7 cellular contexts compared by ENCODE assay signal in the genomic region with DNA sequence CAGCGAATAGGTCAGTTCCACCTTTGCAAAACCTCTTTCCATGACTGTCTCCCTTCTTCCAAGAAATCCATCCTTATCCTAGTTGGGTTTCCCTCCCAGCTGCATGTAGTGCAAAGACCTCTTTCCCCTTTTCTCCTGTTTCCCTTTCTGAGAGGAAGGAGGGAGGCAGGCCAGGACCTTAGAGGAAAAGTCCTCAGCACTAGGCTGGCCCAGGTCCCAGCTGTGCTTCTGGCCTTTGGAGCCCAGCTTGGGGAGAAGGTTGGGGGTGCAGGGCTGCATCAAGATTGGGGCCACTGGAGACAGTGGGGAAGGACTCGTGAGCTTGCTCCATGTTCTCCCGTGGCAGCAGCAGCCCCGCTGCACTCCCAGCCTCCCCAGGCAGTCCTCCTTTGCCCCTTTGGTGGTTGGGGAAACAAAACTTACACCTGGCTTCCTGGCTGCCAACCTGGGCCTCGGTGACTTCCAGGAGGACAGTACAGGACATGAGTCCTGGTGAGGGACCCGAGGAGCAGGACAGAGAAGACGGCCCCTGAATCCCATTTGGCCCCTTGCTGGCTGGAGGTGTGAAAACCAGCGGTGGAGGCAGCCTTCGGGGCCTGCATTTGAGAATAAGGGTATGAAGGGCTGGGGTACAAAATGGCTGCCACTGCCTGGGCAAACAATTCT. TPM values are rescaled to one million over a fixed set of nuclear protein-coding genes. Genes with fewer than 3 reads are reported as not detected.
DNase-seq lines count a peak whose midpoint lies in the region; TF ChIP-seq lines count a peak whose summit lies in the region.

No MANE protein-coding gene starts in this region.

- no peaks in the 10 kb centered on the region for H3K27me3 Mint-ChIP-seq in IgD-negative memory B cell

- peak overlapping the region; percentile 85 to 98 (median 94) for H3K4me3 Mint-ChIP-seq in IgD-negative memory B cell

- no peaks in the 10 kb centered on the region for H3K36me3 ChIP-seq in kidney epithelial cell (ENCODE audit: control insufficient read depth, insufficient read depth, low read length)

- H3K4me1 Mint-ChIP-seq in IgD-negative memory B cell: peaks cover 23 to 34% (median 25%) of the 10 kb centered on the region in 3 donors

- in situ Hi-C loops in astrocyte of the spinal cord (cut with HindIII; ENCODE audit: low sequenced_read_pairs): no loop called here
- in situ Hi-C loops in KBM-7 (cut with MboI; ENCODE audit: low pct_unique_long_range_greater_than_20kb, low sequenced_read_pairs): no loop called here

- peak overlapping the region in 2 of 3 donors; percentile 89 to 99 for H3K27ac Mint-ChIP-seq in IgD-negative memory B cell

- DNase-seq in astrocyte of the spinal cord (ENCODE audit: low read depth, low spot score) (no peak), kidney epithelial cell (ENCODE audit: low read depth) (no peak), KBM-7 (no peak), Kasumi-1 (lab: John Stamatoyannopoulos, UW) (no peak), midbrain (lab: John Stamatoyannopoulos, UW) (no peak)

- peak overlapping the region; percentile 86 for H3K27ac ChIP-seq in temporal lobe (ENCODE audit: low read depth, low read length)

- H3K4me3 ChIP-seq in astrocyte of the spinal cord (ENCODE audit: low read depth, low read length) (peak overlapping the region; percentile 33), kidney epithelial cell (ENCODE audit: low read depth, low read length) (peak overlapping the region; percentile 34)

- H3K27me3 ChIP-seq in kidney epithelial cell (ENCODE audit: control insufficient read depth, insufficient read depth, low read length): no peaks in the 10 kb centered on the region

- peaks cover 3% of the 10 kb centered on the region for H3K36me3 Mint-ChIP-seq in IgD-negative memory B cell

- no peaks in the 10 kb centered on the region for H3K9me3 Mint-ChIP-seq in IgD-negative memory B cell

- TF ChIP-seq CTCF in astrocyte of the spinal cord (IDR thresholded peaks at IDR 0.05; ENCODE audit: low read depth, low read length) (no peak), kidney epithelial cell (IDR thresholded peaks at IDR 0.05; ENCODE audit: insufficient read depth, low read length, poor library complexity, severe bottlenecking) (no peak)

RNA-seq across cellular contexts. Expression of gene HEXIM2, which starts 0.5 kb away (rescaled TPM):
- 6.3 TPM for polyA plus RNA-seq in IgD-negative memory B cell
- total RNA-seq in kidney epithelial cell (7.7 and 10.4 TPM in 2 replicates), temporal lobe (8.4 TPM)

RNA-seq across cellular contexts. Expression of gene HEXIM1, which starts 13.9 kb away (rescaled TPM):
- 3.6 TPM for polyA plus RNA-seq in IgD-negative memory B cell
- 17.9 and 20.0 TPM in 2 replicates for total RNA-seq in kidney epithelial cell
- total RNA-seq in temporal lobe: 8.1 TPM

RNA-seq across cellular contexts. Expression of gene ACBD4, which starts 26.7 kb away (rescaled TPM):
- polyA plus RNA-seq in IgD-negative memory B cell: 17.6 TPM
- total RNA-seq in kidney epithelial cell (7.1 and 8.2 TPM in 2 replicates), temporal lobe (4.2 TPM)

RNA-seq across cellular contexts. Expression of gene PLCD3, which starts 29.8 kb away (rescaled TPM):
- not detected for polyA plus RNA-seq in IgD-negative memory B cell
- total RNA-seq in kidney epithelial cell: 54.5 and 61.9 TPM in 2 replicates
- 3.9 TPM for total RNA-seq in temporal lobe

RNA-seq across cellular contexts. Expression of gene FMNL1, which starts 59.5 kb away (rescaled TPM):
- polyA plus RNA-seq in IgD-negative memory B cell: 36.5 TPM
- 26.0 and 27.5 TPM in 2 replicates for total RNA-seq in kidney epithelial cell
- 4.2 TPM for total RNA-seq in temporal lobe
